Comparison of ENCODE assay signal across 1 cellular context in genomic region chr17:2724783-2725164, GRCh38.
TF ChIP-seq lines count a peak whose summit lies in the region.

No MANE protein-coding gene starts in this region.

TF ChIP-seq in HepG2, 621 proteins besides CTCF, POLR2A, EP300 and RAD21 (continued from another document):
- no peak for TF ChIP-seq TRAFD1 (CRISPR knock-in tag; IDR thresholded peaks at IDR 0.05; ENCODE audit: borderline replicate concordance)
- 0 out of 2 replicates have a peak, but pooled peaks have one; percentile 36 for TF ChIP-seq ZNF567 (CRISPR knock-in tag; IDR thresholded peaks at IDR 0.05; ENCODE audit: borderline replicate concordance)
- peak; percentile 22; the same call in 1 of the 2 replicates for TF ChIP-seq KDM5B (CRISPR knock-in tag; IDR thresholded peaks at IDR 0.05; ENCODE audit: borderline replicate concordance)
- TF ChIP-seq ZNF563 (CRISPR knock-in tag; IDR thresholded peaks at IDR 0.05): peak; percentile 75; the same call in 1 of the 2 replicates
- no peak for TF ChIP-seq ZNF850 (CRISPR knock-in tag; conservative IDR thresholded peaks at IDR 0.05)
- no peak for TF ChIP-seq TFE3 (CRISPR knock-in tag; IDR thresholded peaks at IDR 0.05)
- TF ChIP-seq HOXA5 (CRISPR knock-in tag; IDR thresholded peaks at IDR 0.05): no peak
- TF ChIP-seq ZBTB38 (CRISPR knock-in tag; IDR thresholded peaks at IDR 0.05): peak; percentile 75
- peak; percentile 39; the same call in 1 of the 2 replicates for TF ChIP-seq GABPB1 (CRISPR knock-in tag; IDR thresholded peaks at IDR 0.05)
- no peak for TF ChIP-seq ZNF598 (CRISPR knock-in tag; IDR thresholded peaks at IDR 0.05; ENCODE audit: borderline replicate concordance)
- TF ChIP-seq ZNF766 (CRISPR knock-in tag; IDR thresholded peaks at IDR 0.05; ENCODE audit: borderline replicate concordance): 0 out of 2 replicates have a peak, but pooled peaks have one; percentile 44
- TF ChIP-seq RERE (CRISPR knock-in tag; IDR thresholded peaks at IDR 0.05; ENCODE audit: low read depth): no peak
